Comparison of ENCODE assay signal across 1 cellular context in the genomic region with DNA sequence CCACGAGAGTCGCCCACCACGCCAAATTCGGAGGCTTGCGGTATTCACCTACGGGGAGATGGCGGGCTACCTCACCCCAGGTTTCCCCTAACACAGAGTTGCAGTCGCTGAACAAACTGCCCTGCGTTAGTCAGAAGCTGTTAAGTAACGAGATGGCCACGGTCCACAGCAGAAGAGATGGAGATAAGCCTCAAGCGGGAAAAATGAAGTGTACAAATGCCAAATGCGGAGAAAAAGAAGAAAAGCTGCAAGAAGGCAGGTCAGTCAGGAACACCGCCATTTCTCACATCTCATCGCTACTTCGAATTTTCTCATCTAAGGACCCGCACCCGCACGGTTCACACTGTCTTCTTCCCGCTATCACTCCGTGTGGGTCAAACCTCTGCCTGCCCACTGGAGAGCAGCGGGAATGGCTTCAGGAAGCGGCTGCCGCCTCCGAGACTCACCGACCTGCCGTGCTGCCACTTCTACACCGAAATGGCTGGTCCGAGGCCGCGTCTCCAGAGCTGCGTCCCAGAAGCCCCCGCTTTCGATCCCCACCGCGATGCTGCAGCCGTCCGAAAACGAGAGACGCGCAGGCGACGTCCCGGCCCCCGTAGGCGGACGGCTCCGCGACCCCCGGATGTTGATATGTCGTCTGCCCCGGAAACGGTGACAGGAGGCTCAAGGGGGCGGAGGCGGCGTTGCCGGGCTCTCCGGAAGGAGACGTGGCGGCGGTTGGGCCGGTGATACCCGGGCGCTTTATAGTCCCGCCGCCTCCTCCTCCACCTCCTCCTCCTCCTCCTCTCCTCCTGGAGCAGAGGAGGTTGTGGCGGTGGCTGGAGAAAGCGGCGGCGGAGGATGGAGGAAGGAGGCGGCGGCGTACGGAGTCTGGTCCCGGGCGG.
A peak's percentile ranks its signal among the peaks of the same experiment; 100 is the strongest.
TF ChIP-seq lines count a peak whose summit lies in the region.

A gene with protein sequence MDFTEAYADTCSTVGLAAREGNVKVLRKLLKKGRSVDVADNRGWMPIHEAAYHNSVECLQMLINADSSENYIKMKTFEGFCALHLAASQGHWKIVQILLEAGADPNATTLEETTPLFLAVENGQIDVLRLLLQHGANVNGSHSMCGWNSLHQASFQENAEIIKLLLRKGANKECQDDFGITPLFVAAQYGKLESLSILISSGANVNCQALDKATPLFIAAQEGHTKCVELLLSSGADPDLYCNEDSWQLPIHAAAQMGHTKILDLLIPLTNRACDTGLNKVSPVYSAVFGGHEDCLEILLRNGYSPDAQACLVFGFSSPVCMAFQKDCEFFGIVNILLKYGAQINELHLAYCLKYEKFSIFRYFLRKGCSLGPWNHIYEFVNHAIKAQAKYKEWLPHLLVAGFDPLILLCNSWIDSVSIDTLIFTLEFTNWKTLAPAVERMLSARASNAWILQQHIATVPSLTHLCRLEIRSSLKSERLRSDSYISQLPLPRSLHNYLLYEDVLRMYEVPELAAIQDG (minus strand): TSS at position 583 of the 884 bp plus-strand sequence. CDS start 21,381 bp downstream, outside the sequence.
A gene with protein sequence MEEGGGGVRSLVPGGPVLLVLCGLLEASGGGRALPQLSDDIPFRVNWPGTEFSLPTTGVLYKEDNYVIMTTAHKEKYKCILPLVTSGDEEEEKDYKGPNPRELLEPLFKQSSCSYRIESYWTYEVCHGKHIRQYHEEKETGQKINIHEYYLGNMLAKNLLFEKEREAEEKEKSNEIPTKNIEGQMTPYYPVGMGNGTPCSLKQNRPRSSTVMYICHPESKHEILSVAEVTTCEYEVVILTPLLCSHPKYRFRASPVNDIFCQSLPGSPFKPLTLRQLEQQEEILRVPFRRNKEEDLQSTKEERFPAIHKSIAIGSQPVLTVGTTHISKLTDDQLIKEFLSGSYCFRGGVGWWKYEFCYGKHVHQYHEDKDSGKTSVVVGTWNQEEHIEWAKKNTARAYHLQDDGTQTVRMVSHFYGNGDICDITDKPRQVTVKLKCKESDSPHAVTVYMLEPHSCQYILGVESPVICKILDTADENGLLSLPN (plus strand): TSS at position 674 of the 884 bp plus-strand sequence. CDS start 167 bp downstream, at position 841.

TF ChIP-seq in HepG2, 621 proteins besides CTCF, POLR2A, EP300 and RAD21 (continued from another document and continues in another):
- TF ChIP-seq ZNF224 (CRISPR knock-in tag; IDR thresholded peaks at IDR 0.05) (peak; percentile 98), ZNF160 (CRISPR knock-in tag; IDR thresholded peaks at IDR 0.05) (peak; percentile 96), U2AF1 (optimal IDR thresholded peaks at IDR 0.05; ENCODE audit: low read depth, low read length) (no peak), ZSCAN12 (CRISPR knock-in tag; IDR thresholded peaks at IDR 0.05) (0 out of 2 replicates have a peak, but pooled peaks have one; percentile 85), ETV5 (CRISPR knock-in tag; IDR thresholded peaks at IDR 0.05; ENCODE audit: borderline replicate concordance) (peak; percentile 95), PLRG1 (conservative IDR thresholded peaks at IDR 0.05) (no peak), ZNF75D (CRISPR knock-in tag; IDR thresholded peaks at IDR 0.05; ENCODE audit: borderline replicate concordance) (no peak), TGIF2 (CRISPR knock-in tag; IDR thresholded peaks at IDR 0.05) (peak; percentile 70; the same call in 1 of the 2 replicates), ZNF607 (CRISPR knock-in tag; IDR thresholded peaks at IDR 0.05; ENCODE audit: borderline replicate concordance) (peak; percentile 99), POLR2G (IDR thresholded peaks at IDR 0.05; ENCODE audit: low read depth, low read length) (peak; percentile 95), AGO1 (IDR thresholded peaks at IDR 0.05; ENCODE audit: low read depth, low read length, poor library complexity, severe bottlenecking) (peak; percentile 79), SAP130 (CRISPR knock-in tag; IDR thresholded peaks at IDR 0.05; ENCODE audit: low read depth) (peak; percentile 99), HCFC1 (IDR thresholded peaks at IDR 0.05; ENCODE audit: low read depth, low read length) (peak; percentile 79), FOXK2 (IDR thresholded peaks at IDR 0.05) (peak; percentile 98), ZNF598 (CRISPR knock-in tag; IDR thresholded peaks at IDR 0.05; ENCODE audit: borderline replicate concordance) (peak; percentile 74), SNAPC2 (CRISPR knock-in tag; IDR thresholded peaks at IDR 0.05) (peak; percentile 98), NR2F2 (IDR thresholded peaks at IDR 0.05; ENCODE audit: borderline replicate concordance, low read depth) (peak; percentile 20; the same call in 1 of the 2 replicates), ISL2 (CRISPR knock-in tag; IDR thresholded peaks at IDR 0.05) (peak; percentile 93), ZNF431 (CRISPR knock-in tag; IDR thresholded peaks at IDR 0.05; ENCODE audit: borderline replicate concordance, low read depth) (peak; percentile 62; the same call in 1 of the 2 replicates), CBX2 (IDR thresholded peaks at IDR 0.05; ENCODE audit: low read depth, low read length) (no peak), CBX2 (CRISPR knock-in tag; IDR thresholded peaks at IDR 0.05; ENCODE audit: low read depth) (0 out of 2 replicates have a peak, but pooled peaks have one; percentile 23), ETV6 (CRISPR knock-in tag; conservative IDR thresholded peaks at IDR 0.05) (peak; percentile 66; the same call in 1 of the 2 replicates)
- TF ChIP-seq, protein P1, sequence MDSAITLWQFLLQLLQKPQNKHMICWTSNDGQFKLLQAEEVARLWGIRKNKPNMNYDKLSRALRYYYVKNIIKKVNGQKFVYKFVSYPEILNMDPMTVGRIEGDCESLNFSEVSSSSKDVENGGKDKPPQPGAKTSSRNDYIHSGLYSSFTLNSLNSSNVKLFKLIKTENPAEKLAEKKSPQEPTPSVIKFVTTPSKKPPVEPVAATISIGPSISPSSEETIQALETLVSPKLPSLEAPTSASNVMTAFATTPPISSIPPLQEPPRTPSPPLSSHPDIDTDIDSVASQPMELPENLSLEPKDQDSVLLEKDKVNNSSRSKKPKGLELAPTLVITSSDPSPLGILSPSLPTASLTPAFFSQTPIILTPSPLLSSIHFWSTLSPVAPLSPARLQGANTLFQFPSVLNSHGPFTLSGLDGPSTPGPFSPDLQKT (CRISPR knock-in tag; IDR thresholded peaks at IDR 0.05; ENCODE audit: borderline replicate concordance), result 0 out of 2 replicates have a peak, but pooled peaks have one; percentile 71
- TF ChIP-seq, protein P2, sequence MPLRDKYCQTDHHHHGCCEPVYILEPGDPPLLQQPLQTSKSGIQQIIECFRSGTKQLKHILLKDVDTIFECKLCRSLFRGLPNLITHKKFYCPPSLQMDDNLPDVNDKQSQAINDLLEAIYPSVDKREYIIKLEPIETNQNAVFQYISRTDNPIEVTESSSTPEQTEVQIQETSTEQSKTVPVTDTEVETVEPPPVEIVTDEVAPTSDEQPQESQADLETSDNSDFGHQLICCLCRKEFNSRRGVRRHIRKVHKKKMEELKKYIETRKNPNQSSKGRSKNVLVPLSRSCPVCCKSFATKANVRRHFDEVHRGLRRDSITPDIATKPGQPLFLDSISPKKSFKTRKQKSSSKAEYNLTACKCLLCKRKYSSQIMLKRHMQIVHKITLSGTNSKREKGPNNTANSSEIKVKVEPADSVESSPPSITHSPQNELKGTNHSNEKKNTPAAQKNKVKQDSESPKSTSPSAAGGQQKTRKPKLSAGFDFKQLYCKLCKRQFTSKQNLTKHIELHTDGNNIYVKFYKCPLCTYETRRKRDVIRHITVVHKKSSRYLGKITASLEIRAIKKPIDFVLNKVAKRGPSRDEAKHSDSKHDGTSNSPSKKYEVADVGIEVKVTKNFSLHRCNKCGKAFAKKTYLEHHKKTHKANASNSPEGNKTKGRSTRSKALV (CRISPR knock-in tag; IDR thresholded peaks at IDR 0.05), result peak; percentile 26; the same call in 1 of the 2 replicates
- TF ChIP-seq, protein P3, sequence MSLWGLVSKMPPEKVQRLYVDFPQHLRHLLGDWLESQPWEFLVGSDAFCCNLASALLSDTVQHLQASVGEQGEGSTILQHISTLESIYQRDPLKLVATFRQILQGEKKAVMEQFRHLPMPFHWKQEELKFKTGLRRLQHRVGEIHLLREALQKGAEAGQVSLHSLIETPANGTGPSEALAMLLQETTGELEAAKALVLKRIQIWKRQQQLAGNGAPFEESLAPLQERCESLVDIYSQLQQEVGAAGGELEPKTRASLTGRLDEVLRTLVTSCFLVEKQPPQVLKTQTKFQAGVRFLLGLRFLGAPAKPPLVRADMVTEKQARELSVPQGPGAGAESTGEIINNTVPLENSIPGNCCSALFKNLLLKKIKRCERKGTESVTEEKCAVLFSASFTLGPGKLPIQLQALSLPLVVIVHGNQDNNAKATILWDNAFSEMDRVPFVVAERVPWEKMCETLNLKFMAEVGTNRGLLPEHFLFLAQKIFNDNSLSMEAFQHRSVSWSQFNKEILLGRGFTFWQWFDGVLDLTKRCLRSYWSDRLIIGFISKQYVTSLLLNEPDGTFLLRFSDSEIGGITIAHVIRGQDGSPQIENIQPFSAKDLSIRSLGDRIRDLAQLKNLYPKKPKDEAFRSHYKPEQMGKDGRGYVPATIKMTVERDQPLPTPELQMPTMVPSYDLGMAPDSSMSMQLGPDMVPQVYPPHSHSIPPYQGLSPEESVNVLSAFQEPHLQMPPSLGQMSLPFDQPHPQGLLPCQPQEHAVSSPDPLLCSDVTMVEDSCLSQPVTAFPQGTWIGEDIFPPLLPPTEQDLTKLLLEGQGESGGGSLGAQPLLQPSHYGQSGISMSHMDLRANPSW (CRISPR knock-in tag; IDR thresholded peaks at IDR 0.05; ENCODE audit: borderline replicate concordance), result no peak; the same call in 1 of the 2 replicates
- TF ChIP-seq, protein P4, sequence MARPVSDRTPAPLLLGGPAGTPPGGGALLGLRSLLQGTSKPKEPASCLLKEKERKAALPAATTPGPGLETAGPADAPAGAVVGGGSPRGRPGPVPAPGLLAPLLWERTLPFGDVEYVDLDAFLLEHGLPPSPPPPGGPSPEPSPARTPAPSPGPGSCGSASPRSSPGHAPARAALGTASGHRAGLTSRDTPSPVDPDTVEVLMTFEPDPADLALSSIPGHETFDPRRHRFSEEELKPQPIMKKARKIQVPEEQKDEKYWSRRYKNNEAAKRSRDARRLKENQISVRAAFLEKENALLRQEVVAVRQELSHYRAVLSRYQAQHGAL (CRISPR knock-in tag; IDR thresholded peaks at IDR 0.05; ENCODE audit: not compliant biosample characterization), result peak; percentile 49
- TF ChIP-seq, protein P5, sequence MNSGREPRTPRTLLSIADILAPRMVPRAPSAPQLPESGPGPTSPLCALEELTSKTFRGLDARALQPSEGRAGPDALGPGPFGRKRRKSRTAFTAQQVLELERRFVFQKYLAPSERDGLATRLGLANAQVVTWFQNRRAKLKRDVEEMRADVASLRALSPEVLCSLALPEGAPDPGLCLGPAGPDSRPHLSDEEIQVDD (CRISPR knock-in tag; IDR thresholded peaks at IDR 0.05; ENCODE audit: borderline replicate concordance), result peak; percentile 64
- TF ChIP-seq, protein P6, sequence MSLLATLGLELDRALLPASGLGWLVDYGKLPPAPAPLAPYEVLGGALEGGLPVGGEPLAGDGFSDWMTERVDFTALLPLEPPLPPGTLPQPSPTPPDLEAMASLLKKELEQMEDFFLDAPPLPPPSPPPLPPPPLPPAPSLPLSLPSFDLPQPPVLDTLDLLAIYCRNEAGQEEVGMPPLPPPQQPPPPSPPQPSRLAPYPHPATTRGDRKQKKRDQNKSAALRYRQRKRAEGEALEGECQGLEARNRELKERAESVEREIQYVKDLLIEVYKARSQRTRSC (CRISPR knock-in tag; IDR thresholded peaks at IDR 0.05; ENCODE audit: low read depth), result peak; percentile 62; the same call in 1 of the 2 replicates
- TF ChIP-seq, protein P7, sequence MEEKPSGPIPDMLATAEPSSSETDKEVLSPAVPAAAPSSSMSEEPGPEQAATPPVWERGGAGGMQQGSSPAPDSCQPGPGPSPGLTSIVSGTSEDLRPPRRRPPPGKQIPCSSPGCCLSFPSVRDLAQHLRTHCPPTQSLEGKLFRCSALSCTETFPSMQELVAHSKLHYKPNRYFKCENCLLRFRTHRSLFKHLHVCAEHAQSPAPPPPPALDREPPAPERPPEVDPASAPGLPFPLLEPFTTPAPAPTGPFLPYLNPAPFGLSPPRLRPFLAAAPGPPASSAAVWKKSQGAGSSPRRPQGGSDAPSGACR (CRISPR knock-in tag; IDR thresholded peaks at IDR 0.05), result peak; percentile 96
- TF ChIP-seq, protein P8, sequence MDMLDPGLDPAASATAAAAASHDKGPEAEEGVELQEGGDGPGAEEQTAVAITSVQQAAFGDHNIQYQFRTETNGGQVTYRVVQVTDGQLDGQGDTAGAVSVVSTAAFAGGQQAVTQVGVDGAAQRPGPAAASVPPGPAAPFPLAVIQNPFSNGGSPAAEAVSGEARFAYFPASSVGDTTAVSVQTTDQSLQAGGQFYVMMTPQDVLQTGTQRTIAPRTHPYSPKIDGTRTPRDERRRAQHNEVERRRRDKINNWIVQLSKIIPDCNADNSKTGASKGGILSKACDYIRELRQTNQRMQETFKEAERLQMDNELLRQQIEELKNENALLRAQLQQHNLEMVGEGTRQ (IDR thresholded peaks at IDR 0.05; ENCODE audit: low read depth, low read length), result no peak
- TF ChIP-seq, protein P8 (CRISPR knock-in tag; IDR thresholded peaks at IDR 0.05; ENCODE audit: borderline replicate concordance), result peak; percentile 45; the same call in 1 of the 2 replicates
- TF ChIP-seq, protein P9, sequence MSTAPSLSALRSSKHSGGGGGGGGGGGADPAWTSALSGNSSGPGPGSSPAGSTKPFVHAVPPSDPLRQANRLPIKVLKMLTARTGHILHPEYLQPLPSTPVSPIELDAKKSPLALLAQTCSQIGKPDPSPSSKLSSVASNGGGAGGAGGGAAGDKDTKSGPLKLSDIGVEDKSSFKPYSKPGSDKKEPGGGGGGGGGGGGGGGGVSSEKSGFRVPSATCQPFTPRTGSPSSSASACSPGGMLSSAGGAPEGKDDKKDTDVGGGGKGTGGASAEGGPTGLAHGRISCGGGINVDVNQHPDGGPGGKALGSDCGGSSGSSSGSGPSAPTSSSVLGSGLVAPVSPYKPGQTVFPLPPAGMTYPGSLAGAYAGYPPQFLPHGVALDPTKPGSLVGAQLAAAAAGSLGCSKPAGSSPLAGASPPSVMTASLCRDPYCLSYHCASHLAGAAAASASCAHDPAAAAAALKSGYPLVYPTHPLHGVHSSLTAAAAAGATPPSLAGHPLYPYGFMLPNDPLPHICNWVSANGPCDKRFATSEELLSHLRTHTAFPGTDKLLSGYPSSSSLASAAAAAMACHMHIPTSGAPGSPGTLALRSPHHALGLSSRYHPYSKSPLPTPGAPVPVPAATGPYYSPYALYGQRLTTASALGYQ (CRISPR knock-in tag; IDR thresholded peaks at IDR 0.05), result peak; percentile 94
- TF ChIP-seq, protein P10, sequence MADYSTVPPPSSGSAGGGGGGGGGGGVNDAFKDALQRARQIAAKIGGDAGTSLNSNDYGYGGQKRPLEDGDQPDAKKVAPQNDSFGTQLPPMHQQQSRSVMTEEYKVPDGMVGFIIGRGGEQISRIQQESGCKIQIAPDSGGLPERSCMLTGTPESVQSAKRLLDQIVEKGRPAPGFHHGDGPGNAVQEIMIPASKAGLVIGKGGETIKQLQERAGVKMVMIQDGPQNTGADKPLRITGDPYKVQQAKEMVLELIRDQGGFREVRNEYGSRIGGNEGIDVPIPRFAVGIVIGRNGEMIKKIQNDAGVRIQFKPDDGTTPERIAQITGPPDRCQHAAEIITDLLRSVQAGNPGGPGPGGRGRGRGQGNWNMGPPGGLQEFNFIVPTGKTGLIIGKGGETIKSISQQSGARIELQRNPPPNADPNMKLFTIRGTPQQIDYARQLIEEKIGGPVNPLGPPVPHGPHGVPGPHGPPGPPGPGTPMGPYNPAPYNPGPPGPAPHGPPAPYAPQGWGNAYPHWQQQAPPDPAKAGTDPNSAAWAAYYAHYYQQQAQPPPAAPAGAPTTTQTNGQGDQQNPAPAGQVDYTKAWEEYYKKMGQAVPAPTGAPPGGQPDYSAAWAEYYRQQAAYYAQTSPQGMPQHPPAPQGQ (CRISPR knock-in tag; IDR thresholded peaks at IDR 0.05; ENCODE audit: borderline replicate concordance), result 0 out of 2 replicates have a peak, but pooled peaks have one; percentile 49
